ENCODE assay signal across 25 cellular contexts in genomic region chr2:128241896-128242295, GRCh38.
"Had no signal": no experiment of that assay in that cellular context is flagged by ENCODE, and none has a peak within 500 bp of the region (broad histone marks: within the 10 kb centered on the region; RNA-seq: fewer than 3 reads in every experiment).

No MANE protein-coding gene starts in this region.

- H3K27me3 ChIP-seq: ovary, sigmoid colon, spleen, suprapubic skin, tibial nerve, uterus had no signal

- H3K9me3 Mint-ChIP-seq: naive thymus-derived CD8-positive, alpha-beta T cell; nephron; neural crest cell; stimulated activated effector memory CD8-positive, alpha-beta T cell treated with anti-CD3 and anti-CD28 coated beads, Interleukin-12 subunit alpha, Interleukin-12 subunit beta, amount 100 ng/mL, for 72 hours; stimulated activated naive CD8-positive, alpha-beta T cell treated with anti-CD3 and anti-CD28 coated beads, Interleukin-15, Interleukin-2, amounts not matched to agents 100 ng/mL and 50 ng/mL, for 24 hours; type B pancreatic cell had no signal

- DNase-seq: hippocampal formation; kidney; left colon; left ventricle myocardium inferior; naive thymus-derived CD8-positive, alpha-beta T cell; occipital lobe; ovary; sigmoid colon; small intestine; spleen; stimulated activated CD4-positive, alpha-beta T cell treated with anti-CD3 and anti-CD28 coated beads, Interleukin-4, amount 100 ng/mL, for 24 hours; stimulated activated naive CD4-positive, alpha-beta T cell; uterus had no signal

- H3K9me3 ChIP-seq: left ventricle myocardium inferior, neutrophil, ovary, sigmoid colon, spleen, suprapubic skin, thoracic aorta, tibial nerve, uterus had no signal

- H3K4me3 ChIP-seq: left ventricle myocardium inferior, lung, ovary, sigmoid colon, spleen, suprapubic skin, thoracic aorta, tibial nerve, uterus had no signal

- H3K36me3 Mint-ChIP-seq: naive thymus-derived CD8-positive, alpha-beta T cell; stimulated activated effector memory CD8-positive, alpha-beta T cell treated with anti-CD3 and anti-CD28 coated beads, Interleukin-12 subunit alpha, Interleukin-12 subunit beta, amount 100 ng/mL, for 72 hours; type B pancreatic cell had no signal

- ATAC-seq: left colon; naive thymus-derived CD8-positive, alpha-beta T cell; right cardiac atrium; stimulated activated effector memory CD8-positive, alpha-beta T cell treated with anti-CD3 and anti-CD28 coated beads, Interleukin-12 subunit alpha, Interleukin-12 subunit beta, amount 100 ng/mL, for 72 hours had no signal

- H3K27ac ChIP-seq: left ventricle myocardium inferior, neutrophil, ovary, sigmoid colon, spleen, suprapubic skin, thoracic aorta, tibial nerve, uterus had no signal

- H3K4me1 Mint-ChIP-seq: nephron; stimulated activated effector memory CD8-positive, alpha-beta T cell treated with anti-CD3 and anti-CD28 coated beads, Interleukin-12 subunit alpha, Interleukin-12 subunit beta, amount 100 ng/mL, for 72 hours had no signal

- H3K27ac Mint-ChIP-seq: nephron; progenitor cell of endocrine pancreas; stimulated activated effector memory CD8-positive, alpha-beta T cell treated with anti-CD3 and anti-CD28 coated beads, Interleukin-12 subunit alpha, Interleukin-12 subunit beta, amount 100 ng/mL, for 72 hours; stimulated activated naive CD8-positive, alpha-beta T cell treated with anti-CD3 and anti-CD28 coated beads, Interleukin-15, Interleukin-2, amounts not matched to agents 100 ng/mL and 50 ng/mL, for 24 hours; type B pancreatic cell had no signal

- H3K27me3 Mint-ChIP-seq: stimulated activated naive CD8-positive, alpha-beta T cell treated with anti-CD3 and anti-CD28 coated beads, Interleukin-15, Interleukin-2, amounts not matched to agents 100 ng/mL and 50 ng/mL, for 24 hours; type B pancreatic cell had no signal

- H3K4me3 Mint-ChIP-seq: naive thymus-derived CD8-positive, alpha-beta T cell; nephron; neural crest cell; stimulated activated effector memory CD8-positive, alpha-beta T cell treated with anti-CD3 and anti-CD28 coated beads, Interleukin-12 subunit alpha, Interleukin-12 subunit beta, amount 100 ng/mL, for 72 hours; stimulated activated naive CD8-positive, alpha-beta T cell treated with anti-CD3 and anti-CD28 coated beads, Interleukin-15, Interleukin-2, amounts not matched to agents 100 ng/mL and 50 ng/mL, for 24 hours; type B pancreatic cell had no signal

- H3K36me3 ChIP-seq: left ventricle myocardium inferior, neutrophil, ovary, sigmoid colon, spleen, suprapubic skin, thoracic aorta, tibial nerve, uterus had no signal

- H3K4me1 ChIP-seq: spleen, suprapubic skin, uterus had no signal
